ENCODE assay signal across 13 cellular contexts in the genomic region with DNA sequence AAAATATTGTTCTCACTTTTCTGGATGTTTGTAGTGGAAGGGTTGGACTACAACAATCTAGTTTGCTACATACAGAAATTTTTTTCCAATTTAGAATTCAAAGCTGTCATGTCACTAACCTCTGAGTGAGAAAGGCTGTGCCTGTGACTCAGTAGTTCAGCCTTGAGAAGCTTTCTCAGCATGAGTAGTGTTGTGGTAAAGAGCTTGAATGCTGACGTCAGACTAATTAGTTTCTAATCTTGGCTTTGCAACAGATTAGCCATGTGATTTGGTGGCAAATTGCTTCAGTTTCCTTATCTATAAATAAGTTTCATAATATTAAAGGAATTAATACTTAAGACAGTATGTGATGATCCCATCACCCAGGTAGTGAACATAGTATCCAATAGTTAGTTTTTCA.
DNase-seq lines count a peak whose midpoint lies in the region; ATAC-seq and TF ChIP-seq lines count a peak whose summit lies in the region.
"Had no signal": no experiment of that assay in that cellular context is flagged by ENCODE, and none has a peak within 500 bp of the region (broad histone marks: within the 10 kb centered on the region; RNA-seq: fewer than 3 reads in every experiment).

No MANE protein-coding gene starts in this region.

- H3K36me3 ChIP-seq in MM.1S (replicated peaks; ENCODE audit: insufficient read depth, low read length) (no peaks in the 10 kb centered on the region), kidney epithelial cell (ENCODE audit: control insufficient read depth, insufficient read depth, low read length) (no peaks in the 10 kb centered on the region)
- H3K36me3 ChIP-seq: ascending aorta, thyroid gland had no signal

- TF ChIP-seq CTCF in MM.1S (IDR thresholded peaks at IDR 0.05; ENCODE audit: low read length), result no peak
- no peak for TF ChIP-seq CTCF in kidney epithelial cell (IDR thresholded peaks at IDR 0.05; ENCODE audit: insufficient read depth, low read length, poor library complexity, severe bottlenecking)

- H3F3A ChIP-seq in MM.1S (ENCODE audit: insufficient read depth, low read length), result peaks cover 16% of the 10 kb centered on the region

- no peaks in the 10 kb centered on the region for H3K9me2 ChIP-seq in MM.1S (replicated peaks; ENCODE audit: insufficient read depth, low read length)

- no peaks in the 10 kb centered on the region for H4K20me1 ChIP-seq in MM.1S (ENCODE audit: insufficient read depth, low read length)

- H3K4me3 ChIP-seq in MM.1S (ENCODE audit: low read length) (peak overlapping the region; percentile 27), kidney epithelial cell (ENCODE audit: low read depth, low read length) (no peak overlapping the region), right cardiac atrium (ENCODE audit: low read length) (no peak overlapping the region)
- H3K4me3 ChIP-seq: ascending aorta, mucosa of descending colon, thyroid gland had no signal

- ATAC-seq in GM21619 (IDR thresholded peaks at IDR 0.05; ENCODE audit: unreplicated experiment) (peak; percentile 42), right cardiac atrium (no peak), GM19467 (IDR thresholded peaks at IDR 0.05; ENCODE audit: unreplicated experiment) (no peak)
- ATAC-seq: mucosa of descending colon had no signal

- H3K27me3 ChIP-seq in MM.1S (replicated peaks; ENCODE audit: insufficient read depth, low read length) (no peaks in the 10 kb centered on the region), kidney epithelial cell (ENCODE audit: control insufficient read depth, insufficient read depth, low read length) (no peaks in the 10 kb centered on the region), right cardiac atrium (ENCODE audit: control insufficient read depth, insufficient read depth) (no peaks in the 10 kb centered on the region)
- H3K27me3 ChIP-seq: ascending aorta, thyroid gland had no signal

- WGBS in right cardiac atrium, result 40% methylated on average over 1 of the region's 1 CpG

- H3K9me3 ChIP-seq in MM.1S (replicated peaks; ENCODE audit: insufficient read depth, low read length), result no peaks in the 10 kb centered on the region
- no peaks in the 10 kb centered on the region for H3K9me3 ChIP-seq in right cardiac atrium (ENCODE audit: control insufficient read depth, low read length)
- H3K9me3 ChIP-seq: ascending aorta, mucosa of descending colon, thyroid gland had no signal

- H3K4me2 ChIP-seq in MM.1S (ENCODE audit: low read depth, low read length), result peak overlapping the region; percentile 66

- H3K4me1 ChIP-seq in MM.1S (ENCODE audit: low read length) (peaks cover 25% of the 10 kb centered on the region), right cardiac atrium (ENCODE audit: control insufficient read depth, insufficient read depth, low read length) (no peaks in the 10 kb centered on the region)
- H3K4me1 ChIP-seq: ascending aorta, thyroid gland had no signal

- DNase-seq in NOMO-1 treated with DMSO at 0.1 percent for 48 hours (lab: John Stamatoyannopoulos, UW; ENCODE audit: unreplicated experiment) (peak; percentile 9), NOMO-1 (lab: John Stamatoyannopoulos, UW; ENCODE audit: unreplicated experiment in 2 of 2) (no peak), MM.1S (peak; percentile 55), kidney epithelial cell (ENCODE audit: low read depth) (peak; percentile 31), NCI-H1048 (lab: John Stamatoyannopoulos, UW) (no peak), right cardiac atrium (no peak)
- DNase-seq: mucosa of descending colon; NK-92 treated with Interleukin-12 subunit alpha and Interleukin-12 subunit beta, amount 100 ng/mL, for 24 hours; thyroid gland had no signal

- no peaks in the 10 kb centered on the region for H3K79me2 ChIP-seq in MM.1S (ENCODE audit: low read length)

- intact Hi-C loops in right cardiac atrium (cut with DNase I), result no loop called here

- H3K27ac ChIP-seq in MM.1S (ENCODE audit: low read length) (peak overlapping the region; percentile 88), right cardiac atrium (ENCODE audit: low read length) (no peak overlapping the region)
- H3K27ac ChIP-seq: ascending aorta, thyroid gland, VCaP had no signal

- peak overlapping the region; percentile 58 for H3K9ac ChIP-seq in MM.1S (ENCODE audit: low read length)

- peak overlapping the region; percentile 50 for H2AFZ ChIP-seq in MM.1S (ENCODE audit: low read length)

Comparison
In these comparisons a context has a peak if more than half of its experiments do, and no peak if none do; other contexts are left out.
1. DNase-seq: peak in NOMO-1 treated with DMSO at 0.1 percent for 48 hours (single experiment), MM.1S (single experiment) and kidney epithelial cell (single experiment); none in NOMO-1 (0 of 2), NCI-H1048 (single experiment) and right cardiac atrium (0 of 3).